ENCODE assay signal across 21 cellular contexts in genomic region chr11:126751242-126751641, GRCh38.
"Had no signal": no experiment of that assay in that cellular context is flagged by ENCODE, and none has a peak within 500 bp of the region (broad histone marks: within the 10 kb centered on the region; RNA-seq: fewer than 3 reads in every experiment).

No MANE protein-coding gene starts in this region.

- H3K4me1 ChIP-seq: left lung, right atrium auricular region, suprapubic skin had no signal

- H3K36me3 ChIP-seq: left lung, right atrium auricular region, suprapubic skin, upper lobe of left lung had no signal

- DNase-seq: activated CD4-positive, alpha-beta T cell treated with anti-CD3 and anti-CD28 coated beads, Interleukin-2, amount 50 U/mL, for 4 hours; activated CD4-positive, CD25-positive, alpha-beta regulatory T cell treated with anti-CD3 and anti-CD28 coated beads, Interleukin-2, amount 50 U/mL, for 72 hours; activated naive CD4-positive, alpha-beta T cell; activated naive CD8-positive, alpha-beta T cell treated with anti-CD3 and anti-CD28 coated beads, Interleukin-2, amount 10 ng/mL, durations not matched to agents 7 days and 5 days; activated T-cell treated with anti-CD3 and anti-CD28 coated beads for 4 hours; anterior cingulate cortex; cortex of kidney; effector CD8-positive, alpha-beta T cell; hippocampal formation; left lung; nephron progenitor cell; occipital lobe; small intestine; stimulated activated CD4-positive, alpha-beta T cell treated with anti-CD3 and anti-CD28 coated beads, Interleukin-4, amount 100 ng/mL, for 4 hours; stimulated activated CD8-positive, alpha-beta memory T cell treated with anti-CD3 and anti-CD28 coated beads, Interleukin-4, amount 100 ng/mL, for 48 hours; stimulated activated naive CD8-positive, alpha-beta T cell treated with anti-CD3 and anti-CD28 coated beads, Interleukin-15, Interleukin-2, amounts not matched to agents 100 U/mL and 50 U/mL, for 24 hours; T-cell; T1000; upper lobe of left lung had no signal

- H3K27me3 ChIP-seq: left lung, right atrium auricular region, suprapubic skin, upper lobe of left lung had no signal

- H3K9me3 ChIP-seq: left lung, suprapubic skin, upper lobe of left lung had no signal

- H3K4me3 ChIP-seq: left lung, right atrium auricular region, suprapubic skin, upper lobe of left lung had no signal

- H3K27ac ChIP-seq: left lung, right atrium auricular region, suprapubic skin, upper lobe of left lung had no signal

- ATAC-seq: left lung; stimulated activated naive CD8-positive, alpha-beta T cell treated with anti-CD3 and anti-CD28 coated beads, Interleukin-15, Interleukin-2, amounts not matched to agents 100 U/mL and 50 U/mL, for 24 hours; T-cell had no signal
